In the genomic region with DNA sequence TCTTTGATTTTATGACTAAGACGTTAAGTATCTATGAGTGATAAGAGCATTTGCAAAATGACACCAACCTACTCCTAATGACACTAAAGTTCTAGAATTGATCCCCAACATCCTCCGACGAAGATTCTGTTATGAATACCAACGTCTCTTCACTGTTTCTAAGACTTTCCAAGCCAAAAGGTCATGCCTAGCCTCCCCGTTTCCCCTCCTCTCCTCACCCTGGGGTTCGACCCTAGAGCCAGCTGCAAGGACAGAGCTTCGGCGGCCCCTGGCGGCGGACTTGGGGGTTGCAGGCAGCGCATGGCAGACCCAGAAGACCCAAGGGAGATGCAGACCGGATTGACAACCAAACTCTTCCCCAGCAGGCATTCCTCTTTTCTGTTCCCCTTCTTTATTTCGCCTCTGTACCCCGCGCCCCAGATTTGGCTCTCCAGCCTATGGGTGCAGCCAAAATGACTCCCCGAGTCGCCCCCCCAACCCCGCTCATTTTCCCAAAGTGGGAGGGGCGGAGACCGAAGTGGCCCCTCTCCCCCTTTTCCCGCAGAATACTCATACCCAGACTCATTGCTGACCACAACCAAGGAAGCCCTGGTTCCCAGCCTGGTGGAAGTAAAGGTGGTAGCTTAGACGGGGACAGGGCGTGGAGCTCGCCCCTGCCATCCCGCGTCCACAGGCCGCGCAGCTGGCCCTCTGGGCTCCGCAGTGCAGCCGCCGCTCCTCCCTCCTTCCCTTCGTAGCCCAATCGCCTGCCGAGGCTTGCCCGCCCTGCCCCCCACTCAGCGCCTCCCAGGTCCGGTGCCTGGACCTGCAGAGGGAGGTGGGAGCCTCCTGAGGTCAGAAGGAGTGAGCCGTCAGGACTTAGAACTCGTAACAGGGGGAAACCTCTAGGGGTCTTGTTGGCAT, we compare ENCODE assay signal across 8 cellular contexts.
A peak's percentile ranks its signal among the peaks of the same experiment; 100 is the strongest.
DNase-seq lines count a peak whose midpoint lies in the region; ATAC-seq and TF ChIP-seq lines count a peak whose summit lies in the region.

No MANE protein-coding gene starts in this region.

- peak overlapping the region; percentile 48 for H3K4me3 ChIP-seq in choroid plexus epithelial cell (ENCODE audit: low read depth, low read length)

- TF ChIP-seq CTCF in choroid plexus epithelial cell (conservative IDR thresholded peaks at IDR 0.05; ENCODE audit: low read depth, low read length) = peak; percentile 99

- peak overlapping the region; percentile 99 for H3K27ac ChIP-seq in layer of hippocampus (ENCODE audit: low read depth, low read length)

- DNase-seq in EH (ENCODE audit: low read depth) (peak; percentile 77), NCI-H510A treated with DMSO at 0.1 percent for 48 hours (lab: John Stamatoyannopoulos, UW) (peak; percentile 96), choroid plexus epithelial cell (ENCODE audit: low read depth) (peak; percentile 83)
- peak; percentile 88 to 95 for DNase-seq in activated CD4-positive, alpha-beta T cell treated with anti-CD3 and anti-CD28 coated beads for 4 hours
- peak; percentile 98 for DNase-seq in stimulated activated CD4-positive, alpha-beta T cell treated with anti-CD3 and anti-CD28 coated beads, Interleukin-2, amount 100 ng/mL, for 48 hours

- peak; percentile 34 for ATAC-seq in HG03135 (IDR thresholded peaks at IDR 0.05; ENCODE audit: unreplicated experiment)
- ATAC-seq in GM18517 (IDR thresholded peaks at IDR 0.05; ENCODE audit: unreplicated experiment) = no peak

- H3K27me3 ChIP-seq in layer of hippocampus (ENCODE audit: control insufficient read depth, insufficient read depth, low read length) = no peaks in the 10 kb centered on the region
